In genomic region chr16:64657316-64658011, GRCh38 we compare ENCODE assay signal across 33 cellular contexts.
DNase-seq lines count a peak whose midpoint lies in the region; ATAC-seq and TF ChIP-seq lines count a peak whose summit lies in the region.
"Had no signal": no experiment of that assay in that cellular context is flagged by ENCODE, and none has a peak within 500 bp of the region (broad histone marks: within the 10 kb centered on the region; RNA-seq: fewer than 3 reads in every experiment).

No MANE protein-coding gene starts in this region.

- intact Hi-C loops in activated T-helper 1 cell treated with anti-CD3 and anti-CD28 coated beads, Interleukin-12 subunit alpha, Interleukin-12 subunit beta, Interleukin-2, Interleukin-4 antibody, amounts not matched to agents 30 ng/mL and 10 ng/mL and 1 ng/mL, durations not matched to agents 14 hours and 24 hours and 36 hours (cut with micrococcal nuclease) = no loop called here

- H3K4me1 Mint-ChIP-seq in chondrocyte (ENCODE audit: low read depth) = peaks cover 69% of the 10 kb centered on the region
- H3K4me1 Mint-ChIP-seq in activated T-helper 1 cell treated with anti-CD3 and anti-CD28 coated beads, Interleukin-12 subunit alpha, Interleukin-12 subunit beta, Interleukin-2, Interleukin-4 antibody, amounts not matched to agents 30 ng/mL and 10 ng/mL and 1 ng/mL, durations not matched to agents 14 hours and 24 hours and 36 hours (ENCODE audit: low read depth) = no peaks in the 10 kb centered on the region
- H3K4me1 Mint-ChIP-seq: central memory CD8-positive, alpha-beta T cell; GM23338; IgD-negative memory B cell; memory B cell; T-cell had no signal

- no peak overlapping the region for H3K4me3 Mint-ChIP-seq in chondrocyte (ENCODE audit: unreplicated experiment)
- no peak overlapping the region for H3K4me3 Mint-ChIP-seq in activated T-helper 1 cell treated with anti-CD3 and anti-CD28 coated beads, Interleukin-12 subunit alpha, Interleukin-12 subunit beta, Interleukin-2, Interleukin-4 antibody, amounts not matched to agents 30 ng/mL and 10 ng/mL and 1 ng/mL, durations not matched to agents 14 hours and 24 hours and 36 hours
- H3K4me3 Mint-ChIP-seq: activated naive CD8-positive, alpha-beta T cell; central memory CD8-positive, alpha-beta T cell; GM23338; IgD-negative memory B cell; memory B cell; nephron progenitor cell; stimulated activated naive CD8-positive, alpha-beta T cell treated with anti-CD3 and anti-CD28 coated beads, Interleukin-15, Interleukin-2, amounts not matched to agents 100 ng/mL and 50 ng/mL, for 24 hours; T-cell; WTC11 had no signal

- DNase-seq in AG09309 (ENCODE audit: low read depth) (peak; percentile 16), LHCN-M2 (ENCODE audit: low read depth) (peak; percentile 2), chondrocyte (ENCODE audit: low spot score) (no peak), kidney tubule cell (ENCODE audit: low spot score) (peak; percentile 2), NCI-H1694 treated with DMSO at 0.1 percent for 48 hours (lab: John Stamatoyannopoulos, UW) (no peak), NOMO-1 treated with DMSO at 0.1 percent for 48 hours (lab: John Stamatoyannopoulos, UW; ENCODE audit: unreplicated experiment) (no peak)
- DNase-seq in activated T-helper 1 cell treated with anti-CD3 and anti-CD28 coated beads, Interleukin-12 subunit alpha, Interleukin-12 subunit beta, Interleukin-2, Interleukin-4 antibody, amounts not matched to agents 30 ng/mL and 10 ng/mL and 1 ng/mL, durations not matched to agents 14 hours and 24 hours and 36 hours (ENCODE audit: low spot score) = no peak
- DNase-seq: activated CD4-positive, alpha-beta T cell treated with anti-CD3 and anti-CD28 coated beads, Interleukin-2, amount 50 U/mL, for 1 hour; activated effector memory CD4-positive, alpha-beta T cell treated with anti-CD3 and anti-CD28 coated beads, Interleukin-2, amount 50 U/mL, for 16 hours; activated T-cell treated with anti-CD3 and anti-CD28 coated beads, Interleukin-2, amount 50 U/mL, for 1 hour; esophagus squamous epithelium; gastrocnemius medialis; NCI-H1092; NCI-H187; NCI-H2171; NCI-H510A treated with DMSO at 0.1 percent for 48 hours; nephron progenitor cell; ovary; stimulated activated CD4-positive, alpha-beta T cell treated with anti-CD3 and anti-CD28 coated beads, Interleukin-2, amount 100 ng/mL, for 24 hours; T-cell had no signal

- H3K27me3 Mint-ChIP-seq in chondrocyte (ENCODE audit: low read depth) = no peaks in the 10 kb centered on the region
- no peaks in the 10 kb centered on the region for H3K27me3 Mint-ChIP-seq in activated T-helper 1 cell treated with anti-CD3 and anti-CD28 coated beads, Interleukin-12 subunit alpha, Interleukin-12 subunit beta, Interleukin-2, Interleukin-4 antibody, amounts not matched to agents 30 ng/mL and 10 ng/mL and 1 ng/mL, durations not matched to agents 14 hours and 24 hours and 36 hours (ENCODE audit: insufficient read depth)
- H3K27me3 Mint-ChIP-seq: activated naive CD8-positive, alpha-beta T cell; central memory CD8-positive, alpha-beta T cell; IgD-negative memory B cell; memory B cell; stimulated activated naive CD8-positive, alpha-beta T cell treated with anti-CD3 and anti-CD28 coated beads, Interleukin-15, Interleukin-2, amounts not matched to agents 100 ng/mL and 50 ng/mL, for 24 hours; T-cell had no signal

- no peak for ATAC-seq in GM21717 (IDR thresholded peaks at IDR 0.05; ENCODE audit: unreplicated experiment)
- ATAC-seq: gastrocnemius medialis, GM23338, T-cell, WTC11 had no signal

- H3K36me3 Mint-ChIP-seq in chondrocyte (ENCODE audit: low read depth) = no peaks in the 10 kb centered on the region
- H3K36me3 Mint-ChIP-seq in activated T-helper 1 cell treated with anti-CD3 and anti-CD28 coated beads, Interleukin-12 subunit alpha, Interleukin-12 subunit beta, Interleukin-2, Interleukin-4 antibody, amounts not matched to agents 30 ng/mL and 10 ng/mL and 1 ng/mL, durations not matched to agents 14 hours and 24 hours and 36 hours (ENCODE audit: low read depth) = no peaks in the 10 kb centered on the region
- H3K36me3 Mint-ChIP-seq: activated naive CD8-positive, alpha-beta T cell; IgD-negative memory B cell; memory B cell; T-cell; WTC11 had no signal

- TF ChIP-seq CTCF in AG09309 (IDR thresholded peaks at IDR 0.05; ENCODE audit: control insufficient read depth, insufficient read depth, low read depth, low read length, missing control alignments) (no peak), chondrocyte (IDR thresholded peaks at IDR 0.05) (no peak)

- H3K4me3 ChIP-seq in AG09309 (ENCODE audit: control insufficient read depth, low read depth, low read length) = no peak overlapping the region
- H3K4me3 ChIP-seq: BLaER1 treated with 17β-estradiol and CSF1 and Interleukin-3, amounts not matched to agents 10 nM and 100 nM; esophagus squamous epithelium; gastrocnemius medialis; GM23338; hepatocyte; ovary; SJSA1; thoracic aorta; vagina had no signal

- H3K9me3 Mint-ChIP-seq in chondrocyte (ENCODE audit: low read depth) = peaks cover 19% of the 10 kb centered on the region
- peaks cover 7% of the 10 kb centered on the region for H3K9me3 Mint-ChIP-seq in activated T-helper 1 cell treated with anti-CD3 and anti-CD28 coated beads, Interleukin-12 subunit alpha, Interleukin-12 subunit beta, Interleukin-2, Interleukin-4 antibody, amounts not matched to agents 30 ng/mL and 10 ng/mL and 1 ng/mL, durations not matched to agents 14 hours and 24 hours and 36 hours
- H3K9me3 Mint-ChIP-seq: GM23338, memory B cell, nephron progenitor cell, WTC11 had no signal

- H3K27ac Mint-ChIP-seq in chondrocyte (ENCODE audit: unreplicated experiment) = peak overlapping the region; percentile 85
- no peak overlapping the region for H3K27ac Mint-ChIP-seq in activated T-helper 1 cell treated with anti-CD3 and anti-CD28 coated beads, Interleukin-12 subunit alpha, Interleukin-12 subunit beta, Interleukin-2, Interleukin-4 antibody, amounts not matched to agents 30 ng/mL and 10 ng/mL and 1 ng/mL, durations not matched to agents 14 hours and 24 hours and 36 hours
- H3K27ac Mint-ChIP-seq: activated naive CD8-positive, alpha-beta T cell; GM23338; IgD-negative memory B cell; memory B cell; nephron progenitor cell; stimulated activated naive CD8-positive, alpha-beta T cell treated with anti-CD3 and anti-CD28 coated beads, Interleukin-15, Interleukin-2, amounts not matched to agents 100 ng/mL and 50 ng/mL, for 24 hours; T-cell; WTC11 had no signal

Comparison
In these comparisons a context has a peak if more than half of its experiments do, and no peak if none do; other contexts are left out.
1. DNase-seq: peak in AG09309 (single experiment), LHCN-M2 (single experiment) and kidney tubule cell (single experiment); none in chondrocyte (single experiment), NCI-H1694 treated with DMSO at 0.1 percent for 48 hours (single experiment), activated T-helper 1 cell treated with anti-CD3 and anti-CD28 coated beads, Interleukin-12 subunit alpha, Interleukin-12 subunit beta, Interleukin-2, Interleukin-4 antibody, amounts not matched to agents 30 ng/mL and 10 ng/mL and 1 ng/mL, durations not matched to agents 14 hours and 24 hours and 36 hours (single experiment) and NOMO-1 treated with DMSO at 0.1 percent for 48 hours (single experiment).